Comparison of ENCODE assay signal across 9 cellular contexts in genomic region chr15:37981781-37982180, GRCh38. TPM values are rescaled to one million over a fixed set of nuclear protein-coding genes. Genes with fewer than 3 reads are reported as not detected.
DNase-seq lines count a peak whose midpoint lies in the region; ATAC-seq and TF ChIP-seq lines count a peak whose summit lies in the region.
"Had no signal": no experiment of that assay in that cellular context is flagged by ENCODE, and none has a peak within 500 bp of the region (broad histone marks: within the 10 kb centered on the region; RNA-seq: fewer than 3 reads in every experiment).

No MANE protein-coding gene starts in this region.

- no peaks in the 10 kb centered on the region for H4K20me1 ChIP-seq in osteoblast (ENCODE audit: insufficient read depth, low read length)

- no peak for DNase-seq in GM06990 (ENCODE audit: extremely low read depth, insufficient read length)
- DNase-seq in NCI-H2227 (lab: John Stamatoyannopoulos, UW; ENCODE audit: unreplicated experiment), result peak; percentile 10
- DNase-seq in chondrocyte (ENCODE audit: low spot score), result no peak
- DNase-seq in osteoblast (ENCODE audit: insufficient read length, low spot score, missing footprints), result peak; percentile 37
- DNase-seq in natural killer cell treated with Interleukin-12 subunit alpha and Interleukin-12 subunit beta and Interleukin-15 and Interleukin-18, amount 100 ng/mL, for 72 hours (ENCODE audit: low spot score), result no peak
- DNase-seq in HuH-7.5 (ENCODE audit: low spot score), result no peak
- DNase-seq: activated CD4-positive, alpha-beta memory T cell treated with anti-CD3 and anti-CD28 coated beads, Interleukin-2, amount 10 ng/mL, durations not matched to agents 7 days and 5 days had no signal

- no peaks in the 10 kb centered on the region for H3K79me2 ChIP-seq in osteoblast (ENCODE audit: insufficient read depth, low read length)

- ATAC-seq in GM19452 (IDR thresholded peaks at IDR 0.05; ENCODE audit: unreplicated experiment), result no peak
- ATAC-seq in GM21825 (IDR thresholded peaks at IDR 0.05; ENCODE audit: unreplicated experiment), result no peak
- no peak for ATAC-seq in natural killer cell treated with Interleukin-12 subunit alpha and Interleukin-12 subunit beta and Interleukin-15 and Interleukin-18, amount 100 ng/mL, for 72 hours

- peaks cover 4% of the 10 kb centered on the region for H3K27me3 Mint-ChIP-seq in chondrocyte (ENCODE audit: low read depth)
- peaks cover 10 to 15% of the 10 kb centered on the region in 2 donors for H3K27me3 Mint-ChIP-seq in natural killer cell treated with Interleukin-12 subunit alpha and Interleukin-12 subunit beta and Interleukin-15 and Interleukin-18, amount 100 ng/mL, for 72 hours

- H3K4me1 ChIP-seq in osteoblast (ENCODE audit: insufficient read depth, low read length), result no peaks in the 10 kb centered on the region

- no peaks in the 10 kb centered on the region for H3K4me1 Mint-ChIP-seq in chondrocyte (ENCODE audit: low read depth)
- no peaks in the 10 kb centered on the region for H3K4me1 Mint-ChIP-seq in natural killer cell treated with Interleukin-12 subunit alpha and Interleukin-12 subunit beta and Interleukin-15 and Interleukin-18, amount 100 ng/mL, for 72 hours (ENCODE audit: low read depth in 2 of 2)
- H3K4me1 Mint-ChIP-seq: activated CD4-positive, alpha-beta memory T cell treated with anti-CD3 and anti-CD28 coated beads, Interleukin-2, amount 10 ng/mL, durations not matched to agents 7 days and 5 days had no signal

- H3K4me3 ChIP-seq in GM06990 (replicated peaks; ENCODE audit: low read depth, low read length) (no peak overlapping the region), osteoblast (ENCODE audit: insufficient read depth, low read length) (no peak overlapping the region)

- no peaks in the 10 kb centered on the region for H3K27me3 ChIP-seq in GM06990 (replicated peaks; ENCODE audit: control insufficient read depth, insufficient read depth, low read length)
- H3K27me3 ChIP-seq in osteoblast (ENCODE audit: insufficient read depth, low read length), result peaks cover 17% of the 10 kb centered on the region

- H2AFZ ChIP-seq in osteoblast (ENCODE audit: low read length), result no peak overlapping the region

- H3K36me3 Mint-ChIP-seq in chondrocyte (ENCODE audit: low read depth), result no peaks in the 10 kb centered on the region
- no peaks in the 10 kb centered on the region for H3K36me3 Mint-ChIP-seq in natural killer cell treated with Interleukin-12 subunit alpha and Interleukin-12 subunit beta and Interleukin-15 and Interleukin-18, amount 100 ng/mL, for 72 hours

- no peak overlapping the region for H3K27ac Mint-ChIP-seq in chondrocyte (ENCODE audit: unreplicated experiment)
- no peak overlapping the region for H3K27ac Mint-ChIP-seq in natural killer cell treated with Interleukin-12 subunit alpha and Interleukin-12 subunit beta and Interleukin-15 and Interleukin-18, amount 100 ng/mL, for 72 hours
- H3K27ac Mint-ChIP-seq: activated CD4-positive, alpha-beta memory T cell treated with anti-CD3 and anti-CD28 coated beads, Interleukin-2, amount 10 ng/mL, durations not matched to agents 7 days and 5 days had no signal

- H3K4me3 Mint-ChIP-seq in chondrocyte (ENCODE audit: unreplicated experiment), result no peak overlapping the region
- no peak overlapping the region for H3K4me3 Mint-ChIP-seq in natural killer cell treated with Interleukin-12 subunit alpha and Interleukin-12 subunit beta and Interleukin-15 and Interleukin-18, amount 100 ng/mL, for 72 hours
- H3K4me3 Mint-ChIP-seq: activated CD4-positive, alpha-beta memory T cell treated with anti-CD3 and anti-CD28 coated beads, Interleukin-2, amount 10 ng/mL, durations not matched to agents 7 days and 5 days had no signal

- no peak overlapping the region for H3K27ac ChIP-seq in osteoblast (ENCODE audit: low read depth, low read length)

- TF ChIP-seq CTCF in GM06990 (IDR thresholded peaks at IDR 0.05; ENCODE audit: insufficient read depth, low read length, poor library complexity, severe bottlenecking), result peak; percentile 25
- peak; percentile 75 for TF ChIP-seq CTCF in chondrocyte (IDR thresholded peaks at IDR 0.05)
- TF ChIP-seq CTCF in osteoblast (IDR thresholded peaks at IDR 0.05; ENCODE audit: extremely low read depth, low read depth, low read length), result peak; percentile 55

- H3K9me3 Mint-ChIP-seq in chondrocyte (ENCODE audit: low read depth), result no peaks in the 10 kb centered on the region
- no peaks in the 10 kb centered on the region for H3K9me3 Mint-ChIP-seq in natural killer cell treated with Interleukin-12 subunit alpha and Interleukin-12 subunit beta and Interleukin-15 and Interleukin-18, amount 100 ng/mL, for 72 hours
- H3K9me3 Mint-ChIP-seq: activated CD4-positive, alpha-beta memory T cell treated with anti-CD3 and anti-CD28 coated beads, Interleukin-2, amount 10 ng/mL, durations not matched to agents 7 days and 5 days had no signal

- no peaks in the 10 kb centered on the region for H3K9me3 ChIP-seq in osteoblast (ENCODE audit: low read depth, low read length)

- H3K36me3 ChIP-seq in GM06990 (ENCODE audit: control insufficient read depth, insufficient read depth, low read length), result no peaks in the 10 kb centered on the region
- no peaks in the 10 kb centered on the region for H3K36me3 ChIP-seq in osteoblast (ENCODE audit: insufficient read depth, low read length)

- H3K4me2 ChIP-seq in osteoblast (ENCODE audit: insufficient read depth, low read length), result no peak overlapping the region

RNA-seq across cellular contexts. Expression of gene TMCO5A, which starts 47.3 kb away (rescaled TPM):
- total RNA-seq in chondrocyte (not detected in 3 replicates), osteoblast (not detected in 2 replicates)
- total RNA-seq in natural killer cell treated with Interleukin-12 subunit alpha and Interleukin-12 subunit beta and Interleukin-15 and Interleukin-18, amount 100 ng/mL, for 72 hours, result not detected
- total RNA-seq: activated CD4-positive, alpha-beta memory T cell treated with anti-CD3 and anti-CD28 coated beads, Interleukin-2, amount 10 ng/mL, durations not matched to agents 7 days and 5 days had no signal

Comparison
In these comparisons a context has a peak if more than half of its experiments do, and no peak if none do; other contexts are left out.
1. DNase-seq: peak in NCI-H2227 (single experiment) and osteoblast (single experiment); none in GM06990 (single experiment), chondrocyte (single experiment), natural killer cell treated with Interleukin-12 subunit alpha and Interleukin-12 subunit beta and Interleukin-15 and Interleukin-18, amount 100 ng/mL, for 72 hours (single experiment) and HuH-7.5 (single experiment).
2. CTCF ChIP-seq: peak in every context shown above with its lines; median percentile 75 in chondrocyte; 55 in osteoblast; 25 in GM06990.